ENCODE assay signal across 28 cellular contexts in genomic region chr1:239672256-239672655, GRCh38.
"Had no signal": no experiment of that assay in that cellular context is flagged by ENCODE, and none has a peak within 500 bp of the region (broad histone marks: within the 10 kb centered on the region; RNA-seq: fewer than 3 reads in every experiment).

No MANE protein-coding gene starts in this region.

- H3K9me3 ChIP-seq: ovary, psoas muscle, right lobe of liver, sigmoid colon, testis, tibial artery, transverse colon, upper lobe of left lung, vagina had no signal

- H3K4me3 ChIP-seq: neural progenitor cell, ovary, psoas muscle, right lobe of liver, sigmoid colon, suprapubic skin, testis, tibial artery, transverse colon, upper lobe of left lung, vagina had no signal

- H3K27ac Mint-ChIP-seq: natural killer cell; nephron; neural progenitor cell; progenitor cell of endocrine pancreas; stimulated activated effector memory CD8-positive, alpha-beta T cell treated with anti-CD3 and anti-CD28 coated beads, Interleukin-12 subunit alpha, Interleukin-12 subunit beta, amount 100 ng/mL, for 72 hours; stimulated activated naive B cell treated with anti-CD40 and anti-IgM and Interleukin-4, amounts not matched to agents 10 μg/mL and 1 μg/mL and 100 μg/mL, for 72 hours; stimulated activated naive CD8-positive, alpha-beta T cell treated with anti-CD3 and anti-CD28 coated beads, Interleukin-15, amount 100 ng/mL, for 72 hours had no signal

- H2AFZ ChIP-seq: neural progenitor cell, parathyroid adenoma had no signal

- H3K79me2 ChIP-seq: parathyroid adenoma had no signal

- H3K27ac ChIP-seq: neural progenitor cell, ovary, parathyroid adenoma, psoas muscle, right lobe of liver, sigmoid colon, suprapubic skin, testis, tibial artery, transverse colon, upper lobe of left lung, vagina had no signal

- H3K4me2 ChIP-seq: neural progenitor cell had no signal

- H3K4me1 ChIP-seq: parathyroid adenoma, psoas muscle, right lobe of liver, sigmoid colon, suprapubic skin, testis, tibial artery, transverse colon, upper lobe of left lung, vagina had no signal

- H3K9me3 Mint-ChIP-seq: natural killer cell; nephron; neural progenitor cell; stimulated activated effector memory CD8-positive, alpha-beta T cell treated with anti-CD3 and anti-CD28 coated beads, Interleukin-12 subunit alpha, Interleukin-12 subunit beta, amount 100 ng/mL, for 72 hours had no signal

- H3K27me3 Mint-ChIP-seq: progenitor cell of endocrine pancreas; stimulated activated naive B cell treated with anti-CD40 and anti-IgM and Interleukin-4, amounts not matched to agents 10 μg/mL and 1 μg/mL and 100 μg/mL, for 72 hours; stimulated activated naive CD8-positive, alpha-beta T cell treated with anti-CD3 and anti-CD28 coated beads, Interleukin-15, amount 100 ng/mL, for 72 hours had no signal

- H3K9ac ChIP-seq: neural progenitor cell, parathyroid adenoma had no signal

- H3K4me1 Mint-ChIP-seq: natural killer cell; nephron; stimulated activated naive B cell treated with anti-CD40 and anti-IgM and Interleukin-4, amounts not matched to agents 10 μg/mL and 1 μg/mL and 100 μg/mL, for 72 hours; stimulated activated naive CD8-positive, alpha-beta T cell treated with anti-CD3 and anti-CD28 coated beads, Interleukin-15, amount 100 ng/mL, for 72 hours had no signal

- H3K36me3 ChIP-seq: neural progenitor cell, ovary, right lobe of liver, sigmoid colon, suprapubic skin, tibial artery, transverse colon, upper lobe of left lung, vagina had no signal

- ATAC-seq: naive thymus-derived CD4-positive, alpha-beta T cell; natural killer cell; psoas muscle; right cardiac atrium; right lobe of liver; stimulated activated effector memory CD8-positive, alpha-beta T cell treated with anti-CD3 and anti-CD28 coated beads, Interleukin-12 subunit alpha, Interleukin-12 subunit beta, amount 100 ng/mL, for 72 hours; stimulated activated naive B cell treated with anti-CD40 and anti-IgM and Interleukin-4, amounts not matched to agents 10 μg/mL and 1 μg/mL and 100 μg/mL, for 72 hours; stimulated activated naive CD8-positive, alpha-beta T cell treated with anti-CD3 and anti-CD28 coated beads, Interleukin-15, amount 100 ng/mL, for 72 hours; stimulated activated naive CD8-positive, alpha-beta T cell treated with anti-CD3 and anti-CD28 coated beads, Interleukin-15, Interleukin-2, amounts not matched to agents 100 U/mL and 50 U/mL, for 24 hours had no signal

- H3K27me3 ChIP-seq: neural progenitor cell, ovary, right lobe of liver, sigmoid colon, suprapubic skin, testis, tibial artery, transverse colon, upper lobe of left lung, vagina had no signal

- DNase-seq: naive thymus-derived CD4-positive, alpha-beta T cell; natural killer cell; occipital lobe; ovary; psoas muscle; right cardiac atrium; right lobe of liver; sigmoid colon; small intestine; stimulated activated CD4-positive, alpha-beta T cell treated with anti-CD3 and anti-CD28 coated beads, Interleukin-15, amount 100 ng/mL, for 24 hours; stimulated activated CD4-positive, alpha-beta T cell treated with anti-CD3 and anti-CD28 coated beads, Interleukin-2, amount 100 ng/mL, for 24 hours; stimulated activated CD4-positive, alpha-beta T cell treated with anti-CD3 and anti-CD28 coated beads, Interleukin-2, amount 100 ng/mL, for 48 hours; stimulated activated CD4-positive, alpha-beta T cell treated with anti-CD3 and anti-CD28 coated beads, Interleukin-4, amount 100 ng/mL, for 24 hours; stimulated activated naive B cell treated with anti-CD40 and anti-IgM and Interleukin-4, amounts not matched to agents 10 μg/mL and 1 μg/mL and 100 μg/mL, for 72 hours; stimulated activated naive CD8-positive, alpha-beta T cell treated with anti-CD3 and anti-CD28 coated beads, Interleukin-15, amount 100 ng/mL, for 72 hours; stimulated activated naive CD8-positive, alpha-beta T cell treated with anti-CD3 and anti-CD28 coated beads, Interleukin-15, Interleukin-2, amounts not matched to agents 100 U/mL and 50 U/mL, for 24 hours; substantia nigra; testis; tibial artery; transverse colon; upper lobe of left lung had no signal

- H3K36me3 Mint-ChIP-seq: natural killer cell; neural progenitor cell; stimulated activated effector memory CD8-positive, alpha-beta T cell treated with anti-CD3 and anti-CD28 coated beads, Interleukin-12 subunit alpha, Interleukin-12 subunit beta, amount 100 ng/mL, for 72 hours; stimulated activated naive B cell treated with anti-CD40 and anti-IgM and Interleukin-4, amounts not matched to agents 10 μg/mL and 1 μg/mL and 100 μg/mL, for 72 hours had no signal

- H3K4me3 Mint-ChIP-seq: naive thymus-derived CD4-positive, alpha-beta T cell; natural killer cell; nephron; neural progenitor cell; stimulated activated effector memory CD8-positive, alpha-beta T cell treated with anti-CD3 and anti-CD28 coated beads, Interleukin-12 subunit alpha, Interleukin-12 subunit beta, amount 100 ng/mL, for 72 hours; stimulated activated naive B cell treated with anti-CD40 and anti-IgM and Interleukin-4, amounts not matched to agents 10 μg/mL and 1 μg/mL and 100 μg/mL, for 72 hours; stimulated activated naive CD8-positive, alpha-beta T cell treated with anti-CD3 and anti-CD28 coated beads, Interleukin-15, amount 100 ng/mL, for 72 hours had no signal
